27 cellular contexts compared by ENCODE assay signal in the genomic region with DNA sequence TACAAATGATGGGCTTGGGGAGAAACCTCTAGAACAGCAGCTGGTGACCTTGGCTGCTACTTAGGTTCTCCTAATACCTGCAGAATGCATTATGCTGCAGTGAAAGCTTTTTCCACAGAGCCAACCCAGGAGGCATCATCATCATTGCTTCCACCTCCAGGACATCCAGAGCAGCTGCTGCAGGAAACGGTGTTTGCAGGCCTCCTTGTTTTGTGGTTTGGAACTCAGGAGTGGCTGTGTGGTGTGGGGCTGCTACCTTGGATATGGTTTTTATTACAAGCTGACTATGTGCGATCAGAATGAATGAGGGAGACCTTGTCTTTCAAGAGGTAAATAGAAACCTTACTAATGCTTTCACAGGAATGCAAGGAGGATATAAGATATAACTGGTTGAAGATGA. TPM values are rescaled to one million over a fixed set of nuclear protein-coding genes. Genes with fewer than 3 reads are reported as not detected.
DNase-seq lines count a peak whose midpoint lies in the region; ATAC-seq and TF ChIP-seq lines count a peak whose summit lies in the region.
"Had no signal": no experiment of that assay in that cellular context is flagged by ENCODE, and none has a peak within 500 bp of the region (broad histone marks: within the 10 kb centered on the region; RNA-seq: fewer than 3 reads in every experiment).

No MANE protein-coding gene starts in this region.

- H3K4me3 Mint-ChIP-seq in brain = no peak overlapping the region
- H3K4me3 Mint-ChIP-seq in nephron progenitor cell = no peak overlapping the region

- H3K27ac ChIP-seq in substantia nigra (ENCODE audit: low read depth, low read length, poor library complexity, severe bottlenecking) = peak overlapping the region; percentile 0
- H3K27ac ChIP-seq: 22Rv1 had no signal

- H3K9me3 Mint-ChIP-seq in brain = peaks cover 0 to 2% (median 0%) of the 10 kb centered on the region in 5 experiments
- H3K9me3 Mint-ChIP-seq in nephron progenitor cell = no peaks in the 10 kb centered on the region

- peaks cover 29% of the 10 kb centered on the region for H3K36me3 Mint-ChIP-seq in brain
- peaks cover 22% of the 10 kb centered on the region for H3K36me3 Mint-ChIP-seq in nephron progenitor cell (ENCODE audit: low read depth)

- H3K27me3 Mint-ChIP-seq in brain (peaks cover 2% of the 10 kb centered on the region), nephron progenitor cell (ENCODE audit: low read depth, poor library complexity) (peaks cover 10% of the 10 kb centered on the region)

- DNase-seq in NCI-H2107 treated with DMSO at 0.1 percent for 48 hours (lab: John Stamatoyannopoulos, UW; ENCODE audit: unreplicated experiment) = peak; percentile 2
- DNase-seq in NCI-H2107 (lab: John Stamatoyannopoulos, UW) = no peak
- no peak for DNase-seq in nephron progenitor cell
- no peak for DNase-seq in substantia nigra (lab: John Stamatoyannopoulos, UW)
- no peak for DNase-seq in NCI-H748 (lab: John Stamatoyannopoulos, UW; ENCODE audit: unreplicated experiment)
- DNase-seq in UCSD-AML1 (lab: John Stamatoyannopoulos, UW; ENCODE audit: unreplicated experiment) = no peak
- DNase-seq: ACHN; BE2C; Calu3; DMS153; DND-41; Kasumi-1; NCI-H1092 treated with DMSO at 0.1 percent for 48 hours; NCI-H1436; NCI-H187; NCI-H2081 treated with DMSO at 0.1 percent for 48 hours; NCI-H446; NCI-H524 treated with DMSO at 0.1 percent for 48 hours; NCI-H82; NK-92 treated with Interleukin-12 subunit alpha and Interleukin-12 subunit beta, amount 100 ng/mL, for 24 hours; SIG-M5; SK-N-SH had no signal

- no peak for ATAC-seq in GM21515 (IDR thresholded peaks at IDR 0.05; ENCODE audit: unreplicated experiment)
- ATAC-seq: K562, Panc1 had no signal

- TF ChIP-seq CTCF in brain (conservative IDR thresholded peaks at IDR 0.05) (no peak), nephron progenitor cell (IDR thresholded peaks at IDR 0.05) (no peak)

- H3K27ac Mint-ChIP-seq in brain (peak overlapping the region in 3 of 5 experiments; percentile 22 to 80 (median 71)), nephron progenitor cell (peak overlapping the region; percentile 64)

- H3K4me1 Mint-ChIP-seq in brain (peaks cover 35% of the 10 kb centered on the region), nephron progenitor cell (peaks cover 18% of the 10 kb centered on the region)

RNA-seq across cellular contexts. Expression of gene TTC7A, which starts 57.5 kb away (rescaled TPM):
- polyA plus RNA-seq in brain (ENCODE audit: insufficient read depth, low read depth, low replicate concordance) = 8.8 TPM
